In the genomic region with DNA sequence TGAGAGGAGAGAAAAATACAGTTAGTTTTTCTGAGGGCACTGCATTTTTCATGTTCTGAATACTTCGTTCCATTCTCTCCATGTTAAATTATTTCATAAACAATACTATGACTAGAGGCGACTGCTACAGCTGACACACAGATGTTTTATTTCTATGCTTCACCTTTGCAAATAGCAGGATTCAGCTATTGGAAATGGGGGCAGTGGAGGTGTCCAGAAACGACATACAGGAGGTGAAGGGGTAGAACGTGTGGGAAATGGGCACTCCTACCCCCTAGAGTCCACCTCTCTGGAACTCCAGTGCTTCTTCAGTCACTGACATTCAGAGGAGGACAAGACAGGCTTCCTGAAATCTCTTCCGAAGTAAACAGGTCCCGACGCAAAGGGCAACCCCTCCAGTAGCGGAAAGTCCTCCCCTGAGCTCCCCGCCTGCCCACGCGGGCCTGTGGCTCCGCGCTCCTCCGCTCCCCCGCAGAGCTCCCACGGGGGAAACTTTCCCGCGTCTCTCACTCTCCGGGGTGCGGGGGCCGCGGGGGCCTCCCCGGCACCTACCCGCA, we compare ENCODE assay signal across 8 cellular contexts.
DNase-seq lines count a peak whose midpoint lies in the region; ATAC-seq and TF ChIP-seq lines count a peak whose summit lies in the region.

No MANE protein-coding gene starts in this region.

- peak; percentile 8 for ATAC-seq in GM18499 (IDR thresholded peaks at IDR 0.05; ENCODE audit: insufficient read depth, unreplicated experiment)
- ATAC-seq in HG02763 (IDR thresholded peaks at IDR 0.05; ENCODE audit: unreplicated experiment), result peak; percentile 23

- H3K9ac ChIP-seq in endocrine pancreas (ENCODE audit: control insufficient read depth, insufficient read depth, low read length), result peak overlapping the region; percentile 84
- H3K9ac ChIP-seq in mucosa of rectum (ENCODE audit: low read depth in 1 of 2, low read length in 2 of 2), result peak overlapping the region; percentile 87 to 90

- peak; percentile 25 for DNase-seq in RWPE1 (ENCODE audit: low spot score)
- DNase-seq in NCI-H187 treated with DMSO at 0.1 percent for 48 hours (lab: John Stamatoyannopoulos, UW), result no peak
- DNase-seq in DMS79 treated with DMSO at 0.1 percent for 48 hours (lab: John Stamatoyannopoulos, UW), result no peak
- no peak for DNase-seq in activated effector memory CD4-positive, alpha-beta T cell treated with Interleukin-2 at 50 U/mL for 16 hours

- no peak for TF ChIP-seq CTCF in RWPE1 (conservative IDR thresholded peaks at IDR 0.05; ENCODE audit: low read depth)

- H3K4me3 ChIP-seq in endocrine pancreas (ENCODE audit: control insufficient read depth, insufficient read depth, low read length) (peak overlapping the region; percentile 70), mucosa of rectum (ENCODE audit: low read length in 2 of 2) (peak overlapping the region; percentile 89 to 99)

- CTCF ChIA-PET in RWPE1 (lab: Yijun Ruan, JAX), result interaction anchor here (0.7 kb wide), 1 partner anchor 8 kb away, joined by 3 read pairs; no protein-coding TSS in a partner anchor

- no peaks in the 10 kb centered on the region for H3K9me3 ChIP-seq in endocrine pancreas (ENCODE audit: control insufficient read depth, low read length)
- H3K9me3 ChIP-seq in mucosa of rectum (ENCODE audit: control insufficient read depth in 2 of 2, low read length in 2 of 2), result no peaks in the 10 kb centered on the region

- H3K4me1 ChIP-seq in endocrine pancreas (ENCODE audit: control insufficient read depth, insufficient read depth, low read length), result no peaks in the 10 kb centered on the region
- H3K4me1 ChIP-seq in mucosa of rectum (ENCODE audit: control insufficient read depth in 2 of 2, insufficient read depth in 2 of 2, low read length in 2 of 2), result peaks cover 2 to 4% of the 10 kb centered on the region in 2 donors

- no peaks in the 10 kb centered on the region for H3K36me3 ChIP-seq in endocrine pancreas (ENCODE audit: control insufficient read depth, insufficient read depth, low read length)
- H3K36me3 ChIP-seq in mucosa of rectum (ENCODE audit: control insufficient read depth in 2 of 2, insufficient read depth in 2 of 2, low read length in 2 of 2), result no peaks in the 10 kb centered on the region

- H3K27me3 ChIP-seq in endocrine pancreas (ENCODE audit: control insufficient read depth, insufficient read depth, low read length), result peaks cover 2% of the 10 kb centered on the region
- no peaks in the 10 kb centered on the region for H3K27me3 ChIP-seq in mucosa of rectum (ENCODE audit: control insufficient read depth in 2 of 2, insufficient read depth in 2 of 2, low read length in 2 of 2)

- H3K27ac ChIP-seq in RWPE1, result peak overlapping the region; percentile 96
- H3K27ac ChIP-seq in mucosa of rectum (ENCODE audit: low read depth in 2 of 2, low read length in 2 of 2), result peak overlapping the region; percentile 92

- POLR2A ChIA-PET in RWPE1 (lab: Yijun Ruan, JAX; ENCODE audit: low non-redundant PET), result no interaction called here
